Comparison of ENCODE assay signal across 1 cellular context in genomic region chr2:218732761-218733158, GRCh38.
A peak's percentile ranks its signal among the peaks of the same experiment; 100 is the strongest.
TF ChIP-seq lines count a peak whose summit lies in the region.

No MANE protein-coding gene starts in this region.

TF ChIP-seq in IMR-90, 13 proteins besides CTCF, POLR2A, EP300 and RAD21:
- TF ChIP-seq RFX5 (IDR thresholded peaks at IDR 0.05; ENCODE audit: low read depth, low read length) (no peak), CEBPB (IDR thresholded peaks at IDR 0.05; ENCODE audit: low read depth, low read length) (peak; percentile 67)
